In the genomic region with DNA sequence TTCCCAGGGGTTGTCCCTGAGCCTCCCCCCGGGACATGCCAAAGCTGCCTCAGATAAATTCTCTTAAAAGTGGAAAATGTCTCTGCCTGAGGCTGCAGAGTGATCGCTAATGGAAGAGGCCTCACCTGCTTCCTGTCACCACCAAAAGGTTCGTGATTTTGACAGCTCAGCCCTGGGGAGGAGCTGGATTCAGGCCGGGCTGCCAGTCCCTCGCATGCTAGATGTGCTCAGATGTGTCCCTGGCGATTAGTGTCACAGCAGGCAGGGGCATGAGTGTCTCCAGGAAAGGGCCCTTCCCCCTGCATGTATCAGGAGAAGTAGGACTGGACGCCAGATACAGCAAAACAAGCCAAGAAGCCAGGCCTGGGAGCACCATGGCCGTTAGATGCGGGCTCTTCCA, we compare ENCODE assay signal across 22 cellular contexts.
DNase-seq lines count a peak whose midpoint lies in the region; ATAC-seq and TF ChIP-seq lines count a peak whose summit lies in the region.
"Had no signal": no experiment of that assay in that cellular context is flagged by ENCODE, and none has a peak within 500 bp of the region (broad histone marks: within the 10 kb centered on the region; RNA-seq: fewer than 3 reads in every experiment).

No MANE protein-coding gene starts in this region.

- no peaks in the 10 kb centered on the region for H3K36me3 ChIP-seq in OCI-LY7 (ENCODE audit: insufficient read depth, low read length)

- H3K9me2 ChIP-seq in OCI-LY7 (ENCODE audit: insufficient read depth, low read length) = no peaks in the 10 kb centered on the region

- H3K4me2 ChIP-seq in OCI-LY7 (ENCODE audit: low read length) = peak overlapping the region; percentile 10; the same call in 1 of the 2 replicates

- no peak for ATAC-seq in HG03565 (IDR thresholded peaks at IDR 0.05; ENCODE audit: unreplicated experiment)
- ATAC-seq in HG03432 (IDR thresholded peaks at IDR 0.05; ENCODE audit: unreplicated experiment) = no peak
- ATAC-seq: GM12878, T-helper 17 cell had no signal

- POLR2A ChIA-PET in OCI-LY7 (lab: Charles Lee) (interaction anchor here (1.9 kb wide), 1 partner anchor 10 kb away, joined by 5 read pairs; no protein-coding TSS in a partner anchor), RWPE1 (lab: Yijun Ruan, JAX; ENCODE audit: low non-redundant PET) (no interaction called here)

- no peaks in the 10 kb centered on the region for H3K9me3 ChIP-seq in OCI-LY7 (ENCODE audit: low read length)

- TF ChIP-seq CTCF in OCI-LY7 (conservative IDR thresholded peaks at IDR 0.05; ENCODE audit: low read length) (no peak), RWPE1 (conservative IDR thresholded peaks at IDR 0.05; ENCODE audit: low read depth) (no peak)

- no TSS peak for BruUV-seq in OCI-LY7 (replicated peaks; lab: Mats Ljungman, UMichigan)

- peaks cover 66% of the 10 kb centered on the region for H3K4me1 ChIP-seq in OCI-LY7 (ENCODE audit: insufficient read depth, low read length, poor library complexity, severe bottlenecking)

- H3K79me2 ChIP-seq in OCI-LY7 (ENCODE audit: insufficient read depth, low read depth, low read length) = no peaks in the 10 kb centered on the region

- no peaks in the 10 kb centered on the region for H4K20me1 ChIP-seq in OCI-LY7 (ENCODE audit: insufficient read depth, low read length)

- H3K27ac ChIP-seq in OCI-LY7 (ENCODE audit: low read depth, low read length, poor library complexity, severe bottlenecking) (no peak overlapping the region), RWPE1 (no peak overlapping the region)
- H3K27ac ChIP-seq: C4-2B, SK-N-MC had no signal

- DNase-seq in NCI-H2227 (lab: John Stamatoyannopoulos, UW; ENCODE audit: unreplicated experiment) = peak; percentile 57
- DNase-seq in NCI-H2227 treated with DMSO at 0.1 percent for 48 hours (lab: John Stamatoyannopoulos, UW) = no peak
- DNase-seq in OCI-LY7 (ENCODE audit: low spot score) = no peak
- peak; percentile 50 for DNase-seq in left kidney (ENCODE audit: low read depth, low spot score)
- no peak for DNase-seq in NCI-H82 (lab: John Stamatoyannopoulos, UW)
- no peak for DNase-seq in RWPE1 (ENCODE audit: low spot score)
- DNase-seq: 8988T, AML-193, KG1, NCI-H1105, NCI-H1694, NCI-H2081, NCI-H2171, NCI-H69, SHP77, SW 1271, T-helper 17 cell had no signal

- intact Hi-C loops in OCI-LY7 (cut with micrococcal nuclease; ENCODE audit: unreplicated experiment) = no loop called here

- H3K4me3 ChIP-seq in OCI-LY7 (ENCODE audit: low read depth, low read length, poor library complexity, severe bottlenecking) = no peak overlapping the region
- H3K4me3 ChIP-seq: GM12878, SK-N-MC had no signal

- CTCF ChIA-PET in OCI-LY7 (lab: Charles Lee; ENCODE audit: unreplicated experiment) (interaction anchor here (1.0 kb wide), 1 partner anchor 9 kb away, joined by 3 read pairs; no protein-coding TSS in a partner anchor), RWPE1 (lab: Yijun Ruan, JAX) (no interaction called here)

- H2AFZ ChIP-seq in OCI-LY7 (ENCODE audit: low read length) = no peak overlapping the region

Comparison
In these comparisons a context has a peak if more than half of its experiments do, and no peak if none do; other contexts are left out.
1. DNase-seq: peak in NCI-H2227 (single experiment) and left kidney (single experiment); none in NCI-H2227 treated with DMSO at 0.1 percent for 48 hours (single experiment), OCI-LY7 (single experiment), NCI-H82 (single experiment) and RWPE1 (single experiment).